ENCODE assay signal across 7 cellular contexts in the genomic region with DNA sequence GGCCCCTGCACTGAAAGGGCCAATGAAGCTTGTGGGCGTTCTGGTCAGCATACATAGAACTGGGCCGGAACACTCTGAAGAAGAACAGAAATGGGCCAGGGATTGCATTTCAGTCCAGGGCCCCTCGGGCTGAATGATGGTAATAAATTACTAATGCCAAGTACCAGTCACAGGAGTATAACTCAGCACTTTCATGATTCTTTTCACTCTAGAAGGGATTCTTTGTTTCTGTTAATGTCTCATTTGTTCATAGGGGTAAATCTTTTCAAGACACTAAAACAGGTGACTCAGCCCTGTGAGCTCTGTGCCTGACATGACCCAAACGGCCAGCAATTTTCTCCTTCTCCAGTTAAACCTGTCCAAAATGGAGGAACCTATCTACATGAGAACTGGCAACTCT. TPM values are rescaled to one million over a fixed set of nuclear protein-coding genes. Genes with fewer than 3 reads are reported as not detected.
"Had no signal": no experiment of that assay in that cellular context is flagged by ENCODE, and none has a peak within 500 bp of the region (broad histone marks: within the 10 kb centered on the region; RNA-seq: fewer than 3 reads in every experiment).

No MANE protein-coding gene starts in this region.

RNA-seq across cellular contexts. Expression of a gene that starts 15.7 kb away (rescaled TPM):
- total RNA-seq: GM23248, H4, H7, HepG2, HFFc6, HT1080 had no signal
- polyA plus RNA-seq: GM23248, HepG2, IgD-negative memory B cell had no signal
